Comparison of ENCODE assay signal across 1 cellular context in genomic region chr13:108789476-108789875, GRCh38.
TF ChIP-seq lines count a peak whose summit lies in the region.

No MANE protein-coding gene starts in this region.

TF ChIP-seq in neural cell, 6 proteins besides CTCF, POLR2A, EP300 and RAD21:
- TF ChIP-seq REST (IDR thresholded peaks at IDR 0.05; ENCODE audit: borderline replicate concordance) (no peak), SMC3 (conservative IDR thresholded peaks at IDR 0.05; ENCODE audit: poor library complexity) (no peak), EZH2 (IDR thresholded peaks at IDR 0.05; ENCODE audit: borderline replicate concordance, insufficient read depth, low read length, poor library complexity, severe bottlenecking) (no peak), MXI1 (conservative IDR thresholded peaks at IDR 0.05; ENCODE audit: poor library complexity, severe bottlenecking) (no peak), POLR2AphosphoS5 (IDR thresholded peaks at IDR 0.05) (no peak), TAF1 (IDR thresholded peaks at IDR 0.05; ENCODE audit: low read depth) (no peak)
